22 cellular contexts compared by ENCODE assay signal in genomic region chr17:72163474-72163873, GRCh38. TPM values are rescaled to one million over a fixed set of nuclear protein-coding genes. Genes with fewer than 3 reads are reported as not detected.
DNase-seq lines count a peak whose midpoint lies in the region; ATAC-seq and TF ChIP-seq lines count a peak whose summit lies in the region.
"Had no signal": no experiment of that assay in that cellular context is flagged by ENCODE, and none has a peak within 500 bp of the region (broad histone marks: within the 10 kb centered on the region; RNA-seq: fewer than 3 reads in every experiment).

No MANE protein-coding gene starts in this region.

- DNase-seq in NCI-H2171 treated with DMSO at 0.1 percent for 48 hours (lab: John Stamatoyannopoulos, UW) = peak; percentile 43
- no peak for DNase-seq in NCI-H2171 (lab: John Stamatoyannopoulos, UW)
- DNase-seq in heart left ventricle = no peak
- no peak for DNase-seq in right cardiac atrium
- DNase-seq in left cardiac atrium = no peak
- no peak for DNase-seq in SIG-M5 (lab: John Stamatoyannopoulos, UW)
- DNase-seq in midbrain (lab: John Stamatoyannopoulos, UW) = no peak
- no peak for DNase-seq in activated gamma-delta T cell treated with Interleukin-2 at 50 U/mL for 16 hours
- DNase-seq: Caco-2; CD4-positive, CD25-positive, alpha-beta regulatory T cell; CD8-positive, alpha-beta T cell; DMS53; DMS79 treated with DMSO at 0.1 percent for 48 hours; GF-D8; GOT3; H7; HCEC 1CT had no signal

- no peak overlapping the region for H3K27ac ChIP-seq in heart left ventricle
- H3K27ac ChIP-seq in right cardiac atrium (ENCODE audit: low read length) = no peak overlapping the region
- H3K27ac ChIP-seq: 22Rv1, BLaER1, C4-2B had no signal

- H3K27me3 ChIP-seq in heart left ventricle (no peaks in the 10 kb centered on the region), right cardiac atrium (ENCODE audit: control insufficient read depth, insufficient read depth) (no peaks in the 10 kb centered on the region)
- H3K27me3 ChIP-seq: BLaER1 had no signal

- 61 to 78% (median 65%) methylated on average over 2 of the region's 2 CpGs for WGBS in heart left ventricle, 4 donors
- 65% methylated on average over 2 of the region's 2 CpGs for WGBS in right cardiac atrium

- TF ChIP-seq POLR2A in heart left ventricle (IDR thresholded peaks at IDR 0.05) = no peak

- intact Hi-C loops in heart left ventricle (cut with DNase I) (no loop called here), right cardiac atrium (cut with DNase I) (no loop called here), left cardiac atrium (cut with DNase I) (no loop called here)

- H3K4me3 ChIP-seq in heart left ventricle (no peak overlapping the region), right cardiac atrium (ENCODE audit: low read length) (no peak overlapping the region)
- H3K4me3 ChIP-seq: BLaER1 had no signal

- no peaks in the 10 kb centered on the region for H3K36me3 ChIP-seq in heart left ventricle
- H3K36me3 ChIP-seq: BLaER1 had no signal

- no peak for TF ChIP-seq CTCF in heart left ventricle (IDR thresholded peaks at IDR 0.05)

- H3K4me1 ChIP-seq in heart left ventricle (peaks cover 0 to 8% (median 0%) of the 10 kb centered on the region in 12 donors), right cardiac atrium (ENCODE audit: control insufficient read depth, insufficient read depth, low read length) (no peaks in the 10 kb centered on the region)
- H3K4me1 ChIP-seq: BLaER1, Caco-2 had no signal

- peak in 3 of 4 donors; percentile 49 to 82 (median 72) for ATAC-seq in heart left ventricle
- ATAC-seq in right cardiac atrium = no peak
- ATAC-seq in left cardiac atrium = peak; percentile 38 to 91
- ATAC-seq: CD8-positive, alpha-beta T cell had no signal

- H3K9me3 ChIP-seq in heart left ventricle = no peaks in the 10 kb centered on the region
- no peaks in the 10 kb centered on the region for H3K9me3 ChIP-seq in right cardiac atrium (ENCODE audit: control insufficient read depth, low read length)
- H3K9me3 ChIP-seq: BLaER1, Caco-2 had no signal

RNA-seq across cellular contexts. Expression of gene SOX9, which starts 42.7 kb away (rescaled TPM):
- total RNA-seq in heart left ventricle (10 to 100 TPM in 8 of 9 donors, 1 to 10 TPM in 1; 8.9 to 19.7 (median 13.7) TPM), right cardiac atrium (10 to 100 TPM; 10.5 to 23.5 (median 20.6) TPM), left cardiac atrium (10 to 100 TPM; 12.4 to 16.3 TPM)
- polyA plus RNA-seq in heart left ventricle (10 to 100 TPM in 1 of 2 donors, 1 to 10 TPM in 1; 7.6 to 12.1 TPM), right cardiac atrium (12.5 TPM)
- total RNA-seq: B cell; CD4-positive, CD25-positive, alpha-beta regulatory T cell; CD8-positive, alpha-beta T cell; G401 had no signal
- polyA plus RNA-seq: CD4-positive, CD25-positive, alpha-beta regulatory T cell had no signal

Comparison
In these comparisons a context has a peak if more than half of its experiments do, and no peak if none do; other contexts are left out.
1. ATAC-seq: peak in heart left ventricle (3 of 4) and left cardiac atrium (2 of 2); none in right cardiac atrium (0 of 2).